In genomic region chr3:156646958-156647357, GRCh38 we compare ENCODE assay signal across 40 cellular contexts.
"Had no signal": no experiment of that assay in that cellular context is flagged by ENCODE, and none has a peak within 500 bp of the region (broad histone marks: within the 10 kb centered on the region; RNA-seq: fewer than 3 reads in every experiment).

No MANE protein-coding gene starts in this region.

- H3K4me3 Mint-ChIP-seq: activated naive CD4-positive, alpha-beta T cell treated with anti-CD3 and anti-CD28 coated beads for 36 hours; activated naive CD4-positive, alpha-beta T cell treated with anti-CD3 and anti-CD28 coated beads, Interleukin-2, amount 10 ng/mL, durations not matched to agents 7 days and 5 days; activated naive CD4-positive, alpha-beta T cell treated with anti-CD3 and anti-CD28 coated beads, Interleukin-2, amount 50 U/mL, for 24 hours; activated naive CD8-positive, alpha-beta T cell; activated naive CD8-positive, alpha-beta T cell treated with anti-CD3 and anti-CD28 coated beads for 36 hours; activated naive CD8-positive, alpha-beta T cell treated with anti-CD3 and anti-CD28 coated beads, Interleukin-2, amount 10 ng/mL, durations not matched to agents 7 days and 5 days; activated naive CD8-positive, alpha-beta T cell treated with anti-CD3 and anti-CD28 coated beads, Interleukin-2, amount 50 U/mL, for 24 hours; activated T-cell treated with anti-CD3 and anti-CD28 coated beads, Interleukin-2, amount 50 U/mL, for 24 hours; activated T-cell treated with anti-CD3 and anti-CD28 coated beads, Interleukin-2, amount 50 U/mL, for 4 hours; activated T-cell treated with anti-CD3 and anti-CD28 coated beads, Interleukin-2, amount 50 U/mL, for 72 hours; activated T-helper 1 cell treated with anti-CD3 and anti-CD28 coated beads, Interleukin-12 subunit alpha, Interleukin-12 subunit beta, Interleukin-2, Interleukin-4 antibody, amounts not matched to agents 30 ng/mL and 10 ng/mL and 1 ng/mL, durations not matched to agents 14 hours and 24 hours and 36 hours; activated T-helper 17 cell treated with anti-CD3 and anti-CD28 coated beads, Interleukin-2, amount 50 U/mL, for 72 hours; brain; central memory CD8-positive, alpha-beta T cell had no signal

- H3K4me1 ChIP-seq: ascending aorta, body of pancreas, breast epithelium had no signal

- H3K27me3 Mint-ChIP-seq: activated naive CD8-positive, alpha-beta T cell treated with anti-CD3 and anti-CD28 coated beads, Interleukin-2, amount 50 U/mL, for 24 hours; activated T-cell treated with anti-CD3 and anti-CD28 coated beads, Interleukin-2, amount 50 U/mL, for 24 hours; brain had no signal

- FAIRE-seq: astrocyte, bronchial epithelial cell had no signal

- H3K9me3 ChIP-seq: adrenal gland, ascending aorta, body of pancreas, breast epithelium had no signal

- H3K27me3 ChIP-seq: adrenal gland, ascending aorta, body of pancreas, brain microvascular endothelial cell, breast epithelium, cardiac muscle cell had no signal

- H3K9me3 Mint-ChIP-seq: activated naive CD4-positive, alpha-beta T cell treated with anti-CD3 and anti-CD28 coated beads for 36 hours; activated naive CD4-positive, alpha-beta T cell treated with anti-CD3 and anti-CD28 coated beads, Interleukin-2, amount 50 U/mL, for 24 hours; central memory CD8-positive, alpha-beta T cell had no signal

- H3K27ac Mint-ChIP-seq: activated naive CD4-positive, alpha-beta T cell treated with anti-CD3 and anti-CD28 coated beads for 36 hours; activated naive CD4-positive, alpha-beta T cell treated with anti-CD3 and anti-CD28 coated beads, Interleukin-2, amount 10 ng/mL, durations not matched to agents 7 days and 5 days; activated naive CD4-positive, alpha-beta T cell treated with anti-CD3 and anti-CD28 coated beads, Interleukin-2, amount 50 U/mL, for 24 hours; activated naive CD4-positive, alpha-beta T cell treated with anti-CD3 and anti-CD28 coated beads, Interleukin-2, amount 50 U/mL, for 72 hours; activated naive CD8-positive, alpha-beta T cell; activated naive CD8-positive, alpha-beta T cell treated with anti-CD3 and anti-CD28 coated beads for 36 hours; activated naive CD8-positive, alpha-beta T cell treated with anti-CD3 and anti-CD28 coated beads, Interleukin-2, amount 10 ng/mL, durations not matched to agents 7 days and 5 days; activated naive CD8-positive, alpha-beta T cell treated with anti-CD3 and anti-CD28 coated beads, Interleukin-2, amount 50 U/mL, for 24 hours; activated T-cell treated with anti-CD3 and anti-CD28 coated beads, Interleukin-2, amount 50 U/mL, for 24 hours; activated T-cell treated with anti-CD3 and anti-CD28 coated beads, Interleukin-2, amount 50 U/mL, for 72 hours; activated T-helper 1 cell treated with anti-CD3 and anti-CD28 coated beads, Interleukin-12 subunit alpha, Interleukin-12 subunit beta, Interleukin-2, Interleukin-4 antibody, amounts not matched to agents 30 ng/mL and 10 ng/mL and 1 ng/mL, durations not matched to agents 14 hours and 24 hours and 36 hours; activated T-helper 17 cell treated with anti-CD3 and anti-CD28 coated beads, Interleukin-2, amount 50 U/mL, for 72 hours; activated T-helper 2 cell treated with anti-CD3 and anti-CD28 coated beads, Interferon-gamma antibody, Interleukin-2, Interleukin-4, amounts not matched to agents 10 μg/mL and 5 μg/mL and 100 μg/mL, durations not matched to agents 14 hours and 24 hours and 36 hours; brain had no signal

- DNase-seq: activated effector memory CD4-positive, alpha-beta T cell treated with anti-CD3 and anti-CD28 coated beads, Interleukin-2, amount 50 U/mL, for 16 hours; activated effector memory CD4-positive, alpha-beta T cell treated with Interleukin-2 at 50 U/mL for 16 hours; activated gamma-delta T cell; activated gamma-delta T cell treated with Interleukin-2 at 50 U/mL for 16 hours; activated naive CD4-positive, alpha-beta T cell; activated naive CD4-positive, alpha-beta T cell treated with anti-CD3 and anti-CD28 coated beads for 36 hours; activated naive CD4-positive, alpha-beta T cell treated with anti-CD3 and anti-CD28 coated beads, Interleukin-2, amount 10 ng/mL, durations not matched to agents 7 days and 5 days; activated naive CD4-positive, alpha-beta T cell treated with anti-CD3 and anti-CD28 coated beads, Interleukin-2, amount 50 U/mL, for 16 hours; activated naive CD4-positive, alpha-beta T cell treated with Interleukin-2 at 50 U/mL for 16 hours; activated naive CD8-positive, alpha-beta T cell treated with anti-CD3 and anti-CD28 coated beads for 36 hours; activated naive CD8-positive, alpha-beta T cell treated with anti-CD3 and anti-CD28 coated beads, Interleukin-2, amount 10 ng/mL, durations not matched to agents 7 days and 5 days; activated naive CD8-positive, alpha-beta T cell treated with anti-CD3 and anti-CD28 coated beads, Interleukin-2, amount 50 U/mL, for 24 hours; activated T-cell treated with anti-CD3 and anti-CD28 coated beads, Interleukin-2, amount 50 U/mL, for 1 hour; activated T-cell treated with anti-CD3 and anti-CD28 coated beads, Interleukin-2, amount 50 U/mL, for 24 hours; activated T-cell treated with anti-CD3 and anti-CD28 coated beads, Interleukin-2, amount 50 U/mL, for 4 hours; activated T-cell treated with anti-CD3 and anti-CD28 coated beads, Interleukin-2, amount 50 U/mL, for 48 hours; activated T-cell treated with anti-CD3 and anti-CD28 coated beads, Interleukin-2, amount 50 U/mL, for 72 hours; adrenal gland; amniotic stem cell; amygdala; anterior cingulate cortex; aorta; body of pancreas; brain microvascular endothelial cell; caudate nucleus; central memory CD4-positive, alpha-beta T cell; cerebellar nuclear complex had no signal

- H3K36me3 ChIP-seq: adrenal gland, ascending aorta, brain microvascular endothelial cell, breast epithelium, cardiac muscle cell had no signal

- ATAC-seq: activated naive CD4-positive, alpha-beta T cell treated with anti-CD3 and anti-CD28 coated beads, Interleukin-2, amount 50 U/mL, for 72 hours; activated naive CD8-positive, alpha-beta T cell treated with anti-CD3 and anti-CD28 coated beads, Interleukin-2, amount 50 U/mL, for 24 hours; activated T-cell treated with anti-CD3 and anti-CD28 coated beads, Interleukin-2, amount 50 U/mL, for 4 hours; activated T-cell treated with anti-CD3 and anti-CD28 coated beads, Interleukin-2, amount 50 U/mL, for 72 hours; activated T-helper 17 cell treated with anti-CD3 and anti-CD28 coated beads, Interleukin-2, amount 50 U/mL, for 72 hours; body of pancreas had no signal

- H3K4me3 ChIP-seq: adrenal gland, ascending aorta, body of pancreas, breast epithelium, cardiac muscle cell had no signal

- H3K36me3 Mint-ChIP-seq: activated naive CD4-positive, alpha-beta T cell treated with anti-CD3 and anti-CD28 coated beads, Interleukin-2, amount 50 U/mL, for 24 hours; brain had no signal

- H3K27ac ChIP-seq: adrenal gland, ascending aorta, body of pancreas, brain microvascular endothelial cell, breast epithelium, cardiac muscle cell had no signal
